Comparison of ENCODE assay signal across 2 cellular contexts in the genomic region with DNA sequence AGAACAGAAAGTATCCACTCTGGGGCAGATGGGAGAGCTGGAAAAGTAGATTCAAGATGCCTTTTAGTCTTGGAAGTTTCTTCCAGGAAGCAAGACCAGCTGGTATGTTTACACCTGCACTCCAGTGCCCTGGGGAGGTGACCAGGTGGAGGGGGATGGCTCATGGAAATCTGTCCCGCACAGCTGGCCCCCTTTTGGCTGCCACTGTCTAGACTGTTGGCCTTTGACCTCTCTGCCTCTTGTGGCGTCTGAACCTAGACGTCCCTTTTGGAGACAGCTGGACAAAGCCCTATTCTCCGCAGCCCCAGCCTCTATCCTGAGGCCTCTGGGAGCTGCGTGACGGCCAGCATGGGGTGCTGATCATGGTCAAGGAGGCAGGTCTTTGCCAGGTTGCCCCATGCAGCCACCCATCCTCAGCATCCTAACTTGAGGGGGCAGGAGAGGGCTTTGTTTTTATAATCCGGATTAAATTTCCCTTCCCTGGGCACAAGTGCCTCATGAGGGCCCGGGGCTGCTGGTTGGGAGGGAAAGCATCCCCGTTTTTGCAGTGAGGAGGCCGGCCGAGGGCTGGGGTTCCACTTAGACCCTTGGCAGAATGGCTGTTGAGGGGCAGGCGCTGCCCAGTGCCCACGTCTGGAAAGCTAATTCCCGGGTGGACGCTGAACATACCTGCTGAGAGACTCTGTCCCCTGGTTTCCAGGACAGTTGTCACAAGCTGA.
TF ChIP-seq lines count a peak whose summit lies in the region.

No MANE protein-coding gene starts in this region.

TF ChIP-seq in GM12878, 131 proteins besides CTCF, POLR2A, EP300 and RAD21:
- TF ChIP-seq BACH1 (IDR thresholded peaks at IDR 0.05; ENCODE audit: borderline replicate concordance) (no peak), ZNF274 (IDR thresholded peaks at IDR 0.05; ENCODE audit: insufficient read depth, insufficient read length) (no peak), SMC3 (IDR thresholded peaks at IDR 0.05; ENCODE audit: borderline replicate concordance, low read length) (no peak), TARDBP (IDR thresholded peaks at IDR 0.05; ENCODE audit: borderline replicate concordance) (no peak), KDM1A (IDR thresholded peaks at IDR 0.05; ENCODE audit: borderline replicate concordance) (no peak), FOXM1 (IDR thresholded peaks at IDR 0.05; ENCODE audit: low read depth, low read length) (no peak), MTA3 (IDR thresholded peaks at IDR 0.05; ENCODE audit: borderline replicate concordance, low read length) (no peak), IKZF1 (conservative IDR thresholded peaks at IDR 0.05) (no peak), NBN (IDR thresholded peaks at IDR 0.05) (no peak), YY1 (IDR thresholded peaks at IDR 0.05; ENCODE audit: low read depth, low read length) (no peak), ATF7 (IDR thresholded peaks at IDR 0.05; ENCODE audit: low read depth) (no peak)

TF ChIP-seq in SK-N-SH treated with all-trans-retinoic acid at 6 μM for 48 hours, 23 proteins besides CTCF, POLR2A, EP300 and RAD21:
- TF ChIP-seq, protein P1, sequence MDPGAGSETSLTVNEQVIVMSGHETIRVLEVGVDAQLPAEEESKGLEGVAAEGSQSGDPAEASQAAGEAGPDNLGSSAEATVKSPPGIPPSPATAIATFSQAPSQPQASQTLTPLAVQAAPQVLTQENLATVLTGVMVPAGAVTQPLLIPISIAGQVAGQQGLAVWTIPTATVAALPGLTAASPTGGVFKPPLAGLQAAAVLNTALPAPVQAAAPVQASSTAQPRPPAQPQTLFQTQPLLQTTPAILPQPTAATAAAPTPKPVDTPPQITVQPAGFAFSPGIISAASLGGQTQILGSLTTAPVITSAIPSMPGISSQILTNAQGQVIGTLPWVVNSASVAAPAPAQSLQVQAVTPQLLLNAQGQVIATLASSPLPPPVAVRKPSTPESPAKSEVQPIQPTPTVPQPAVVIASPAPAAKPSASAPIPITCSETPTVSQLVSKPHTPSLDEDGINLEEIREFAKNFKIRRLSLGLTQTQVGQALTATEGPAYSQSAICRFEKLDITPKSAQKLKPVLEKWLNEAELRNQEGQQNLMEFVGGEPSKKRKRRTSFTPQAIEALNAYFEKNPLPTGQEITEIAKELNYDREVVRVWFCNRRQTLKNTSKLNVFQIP (CRISPR knock-in tag; IDR thresholded peaks at IDR 0.05; ENCODE audit: borderline replicate concordance, low read depth): no peak
